In the genomic region with DNA sequence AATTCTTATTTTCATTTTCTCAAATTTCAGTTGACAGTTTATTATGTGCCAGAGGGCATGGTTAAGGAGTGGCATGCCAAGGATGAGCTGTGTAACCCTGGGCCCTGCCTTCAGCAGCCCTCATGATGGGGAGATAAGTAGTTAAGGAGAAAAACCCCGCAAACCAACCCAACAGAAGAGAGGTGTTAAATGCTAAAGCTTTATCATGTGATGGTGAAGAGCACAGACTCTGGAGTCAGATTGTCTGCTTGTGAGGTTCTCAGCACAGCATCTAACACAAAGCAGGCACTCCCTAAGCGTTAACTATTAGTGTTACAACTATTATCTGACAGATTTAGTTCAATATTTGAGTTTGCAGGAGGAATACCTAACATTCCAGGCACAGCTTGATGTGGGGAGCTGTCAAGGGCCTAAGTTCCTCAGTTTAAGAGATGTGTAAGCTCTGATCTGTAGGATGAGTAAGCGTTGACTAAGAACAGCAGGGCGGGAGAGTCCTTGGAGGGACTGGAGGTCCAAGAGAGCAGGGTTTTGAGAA, we compare ENCODE assay signal across 9 cellular contexts. TPM values are rescaled to one million over a fixed set of nuclear protein-coding genes. Genes with fewer than 3 reads are reported as not detected.
DNase-seq lines count a peak whose midpoint lies in the region; ATAC-seq and TF ChIP-seq lines count a peak whose summit lies in the region.
"Had no signal": no experiment of that assay in that cellular context is flagged by ENCODE, and none has a peak within 500 bp of the region (broad histone marks: within the 10 kb centered on the region; RNA-seq: fewer than 3 reads in every experiment).

No MANE protein-coding gene starts in this region.

- H3K36me3 Mint-ChIP-seq in chondrocyte (ENCODE audit: low read depth) (no peaks in the 10 kb centered on the region), nephron progenitor cell (ENCODE audit: low read depth) (peaks cover 5% of the 10 kb centered on the region)

- H3K4me3 ChIP-seq in MG63 (no peak overlapping the region), prostate gland (no peak overlapping the region)

- H3K4me1 ChIP-seq in prostate gland (replicated peaks), result no peaks in the 10 kb centered on the region

- H3K27ac ChIP-seq in prostate gland, result no peak overlapping the region

- H3K27ac Mint-ChIP-seq in chondrocyte (ENCODE audit: unreplicated experiment), result peak overlapping the region; percentile 93
- peak overlapping the region; percentile 1 for H3K27ac Mint-ChIP-seq in nephron progenitor cell

- no peak for TF ChIP-seq POLR2A in prostate gland (IDR thresholded peaks at IDR 0.05)

- peaks cover 64% of the 10 kb centered on the region for H3K4me1 Mint-ChIP-seq in chondrocyte (ENCODE audit: low read depth)
- H3K4me1 Mint-ChIP-seq in nephron progenitor cell, result peaks cover 20% of the 10 kb centered on the region

- in situ Hi-C loops in Caki2 (cut with HindIII; ENCODE audit: low pct_unique_long_range_greater_than_20kb, low sequenced_read_pairs), result no loop called here

- 71% methylated on average over 4 of the region's 4 CpGs for WGBS in prostate gland

- intact Hi-C loops in prostate gland (cut with DNase I), result no loop called here

- peak overlapping the region; percentile 26 for H3K4me3 Mint-ChIP-seq in chondrocyte (ENCODE audit: unreplicated experiment)
- no peak overlapping the region for H3K4me3 Mint-ChIP-seq in nephron progenitor cell

- no peak for ATAC-seq in HG02678 (IDR thresholded peaks at IDR 0.05; ENCODE audit: unreplicated experiment)

- DNase-seq in Caki2 (ENCODE audit: low read depth), result peak; percentile 74
- DNase-seq in MG63, result peak; percentile 89
- DNase-seq in chondrocyte (ENCODE audit: low spot score), result no peak
- no peak for DNase-seq in nephron progenitor cell
- no peak for DNase-seq in SKM-1 treated with dmso at 0.1 percent for 144 hours (lab: John Stamatoyannopoulos, UW; ENCODE audit: unreplicated experiment)
- no peak for DNase-seq in prostate gland (ENCODE audit: low spot score)
- DNase-seq in DMS53 treated with DMSO at 0.1 percent for 48 hours (lab: John Stamatoyannopoulos, UW; ENCODE audit: unreplicated experiment), result no peak
- DNase-seq: effector CD4-positive, alpha-beta T cell had no signal

- H3K9me3 Mint-ChIP-seq in chondrocyte (ENCODE audit: low read depth), result no peaks in the 10 kb centered on the region
- peaks cover under 1% of the 10 kb centered on the region for H3K9me3 Mint-ChIP-seq in nephron progenitor cell

- no peaks in the 10 kb centered on the region for H3K27me3 ChIP-seq in MG63
- H3K27me3 ChIP-seq in prostate gland (replicated peaks; ENCODE audit: insufficient read depth), result no peaks in the 10 kb centered on the region

- H3K36me3 ChIP-seq in MG63, result peaks cover 4% of the 10 kb centered on the region; the same call in 1 of the 2 replicates
- H3K36me3 ChIP-seq in prostate gland, result no peaks in the 10 kb centered on the region

- H3K9me3 ChIP-seq in MG63 (no peaks in the 10 kb centered on the region), prostate gland (no peaks in the 10 kb centered on the region)

- TF ChIP-seq CTCF in chondrocyte (IDR thresholded peaks at IDR 0.05) (no peak), nephron progenitor cell (IDR thresholded peaks at IDR 0.05) (no peak), prostate gland (IDR thresholded peaks at IDR 0.05) (no peak)

- H3K27me3 Mint-ChIP-seq in chondrocyte (ENCODE audit: low read depth) (no peaks in the 10 kb centered on the region), nephron progenitor cell (ENCODE audit: low read depth, poor library complexity) (peaks cover 3% of the 10 kb centered on the region)

RNA-seq across cellular contexts. Expression of gene STAM, which starts 29.6 kb away (rescaled TPM):
- 14.3 and 23.6 TPM in 2 replicates for total RNA-seq in Caki2 (2014; rRNA removed; shearing (Covaris generic); ENCODE audit: low replicate concordance)
- total RNA-seq in MG63 (2014; rRNA removed; shearing (Covaris generic); ENCODE audit: low replicate concordance), result 9.3 and 13.6 TPM in 2 replicates
- 27.4 to 30.7 TPM (median 27.6 TPM) in 3 replicates for total RNA-seq in chondrocyte
- total RNA-seq in prostate gland, result 10 to 100 TPM; 18.2 to 40.0 TPM

RNA-seq across cellular contexts. Expression of gene HACD1, which starts 56.4 kb away (rescaled TPM):
- total RNA-seq in Caki2 (2014; rRNA removed; shearing (Covaris generic); ENCODE audit: low replicate concordance), result 87.0 and 91.9 TPM in 2 replicates
- 37.3 and 71.8 TPM in 2 replicates for total RNA-seq in MG63 (2014; rRNA removed; shearing (Covaris generic); ENCODE audit: low replicate concordance)
- 31.6 to 77.4 TPM (median 71.6 TPM) in 3 replicates for total RNA-seq in chondrocyte
- total RNA-seq in prostate gland, result 10 to 100 TPM; 12.1 to 35.3 TPM

Comparison
In these comparisons a context has a peak if more than half of its experiments do, and no peak if none do; other contexts are left out.
1. DNase-seq: peak in Caki2 (single experiment) and MG63 (single experiment); none in chondrocyte (single experiment), nephron progenitor cell (single experiment), SKM-1 treated with dmso at 0.1 percent for 144 hours (single experiment), prostate gland (single experiment) and DMS53 treated with DMSO at 0.1 percent for 48 hours (single experiment).